ENCODE assay signal across 12 cellular contexts in genomic region chr5:107263387-107264003, GRCh38.
DNase-seq lines count a peak whose midpoint lies in the region; ATAC-seq and TF ChIP-seq lines count a peak whose summit lies in the region.
"Had no signal": no experiment of that assay in that cellular context is flagged by ENCODE, and none has a peak within 500 bp of the region (broad histone marks: within the 10 kb centered on the region; RNA-seq: fewer than 3 reads in every experiment).

No MANE protein-coding gene starts in this region.

- no peak for TF ChIP-seq CTCF in GM23338 (conservative IDR thresholded peaks at IDR 0.05; ENCODE audit: low read depth in 2 of 2)

- H3F3A ChIP-seq in GM23338 (replicated peaks; ENCODE audit: low read depth) = no peaks in the 10 kb centered on the region

- no peak overlapping the region for H3K4me2 ChIP-seq in GM23338

- H3K9me2 ChIP-seq in GM23338 (ENCODE audit: insufficient read depth) = 0 out of 2 replicates have a peak, but pooled peaks cover 12% of the 10 kb centered on the region

- H3K4me3 ChIP-seq in GM23338 = no peak overlapping the region

- no peak overlapping the region for H3K27ac Mint-ChIP-seq in GM23338
- H3K27ac Mint-ChIP-seq: T-helper 1 cell treated with Interleukin-12 subunit alpha and Interleukin-12 subunit beta and Interleukin-4 antibody, amounts not matched to agents 30 μg/mL and 1 μg/mL, for 36 hours had no signal

- H3K79me2 ChIP-seq in GM23338 (replicated peaks; ENCODE audit: insufficient read depth) = no peaks in the 10 kb centered on the region

- H3K27me3 ChIP-seq in GM23338 (ENCODE audit: insufficient read depth) = no peaks in the 10 kb centered on the region

- no peak overlapping the region for H2AFZ ChIP-seq in GM23338

- no peaks in the 10 kb centered on the region for H3K4me1 ChIP-seq in GM23338 (ENCODE audit: insufficient read depth)

- DNase-seq in fibroblast of the conjunctiva (ENCODE audit: low read depth) (peak; percentile 3), NOMO-1 (lab: John Stamatoyannopoulos, UW; ENCODE audit: unreplicated experiment in 2 of 2) (no peak), superior temporal gyrus (ENCODE audit: extremely low spot score) (no peak), GM23338 (ENCODE audit: low spot score) (no peak), SKM-1 treated with dmso at 0.1 percent for 144 hours (lab: John Stamatoyannopoulos, UW; ENCODE audit: unreplicated experiment) (no peak)
- DNase-seq: NCI-H1436 treated with DMSO at 0.1 percent for 48 hours; stimulated activated naive CD4-positive, alpha-beta T cell had no signal

- H4K20me1 ChIP-seq in GM23338 (replicated peaks; ENCODE audit: insufficient read depth) = no peaks in the 10 kb centered on the region

- no peaks in the 10 kb centered on the region for H3K36me3 ChIP-seq in GM23338 (ENCODE audit: insufficient read depth)

- no peaks in the 10 kb centered on the region for H3K4me1 Mint-ChIP-seq in GM23338

- no peak overlapping the region for H3K27ac ChIP-seq in GM23338 (ENCODE audit: low read depth)

- ATAC-seq in GM18861 (IDR thresholded peaks at IDR 0.05; ENCODE audit: unreplicated experiment) = peak; percentile 56
- ATAC-seq in GM21390 (IDR thresholded peaks at IDR 0.05; ENCODE audit: unreplicated experiment) = peak; percentile 83
- ATAC-seq in HG03097 (IDR thresholded peaks at IDR 0.05; ENCODE audit: low FRiP score, unreplicated experiment) = peak; percentile 79
- ATAC-seq in GM23338 = no peak
- ATAC-seq: esophagus mucosa had no signal

- no peak overlapping the region for H3K4me3 Mint-ChIP-seq in GM23338
- H3K4me3 Mint-ChIP-seq: T-helper 1 cell treated with Interleukin-12 subunit alpha and Interleukin-12 subunit beta and Interleukin-4 antibody, amounts not matched to agents 30 μg/mL and 1 μg/mL, for 36 hours had no signal

- no peaks in the 10 kb centered on the region for H3K27me3 Mint-ChIP-seq in GM23338 (ENCODE audit: insufficient read depth, low read depth, poor library complexity)

- H3K9me3 Mint-ChIP-seq in GM23338 = peaks cover 7% of the 10 kb centered on the region; the same call in 2 of the 3 replicates

- H3K36me3 Mint-ChIP-seq in GM23338 (ENCODE audit: low read depth) = no peaks in the 10 kb centered on the region; the same call in 1 of the 3 replicates

TF ChIP-seq in GM23338, 12 proteins besides CTCF, POLR2A, EP300 and RAD21:
- TF ChIP-seq POLR2AphosphoS5 (IDR thresholded peaks at IDR 0.05; ENCODE audit: low read depth) = no peak
- TF ChIP-seq ZNF331 (CRISPR knock-in tag; IDR thresholded peaks at IDR 0.05; ENCODE audit: low read depth) = no peak
- no peak for TF ChIP-seq ETS1 (IDR thresholded peaks at IDR 0.05)
TF ChIP-seq in GM23338: peak in this region for 0.
